ENCODE assay signal across 14 cellular contexts in genomic region chr19:12969292-12969988, GRCh38. TPM values are rescaled to one million over a fixed set of nuclear protein-coding genes. Genes with fewer than 3 reads are reported as not detected.
DNase-seq lines count a peak whose midpoint lies in the region; ATAC-seq and TF ChIP-seq lines count a peak whose summit lies in the region.
"Had no signal": no experiment of that assay in that cellular context is flagged by ENCODE, and none has a peak within 500 bp of the region (broad histone marks: within the 10 kb centered on the region; RNA-seq: fewer than 3 reads in every experiment).

Gene DAND5 (plus strand): TSS chr19:12969576. CDS start chr19:12969661, 85 bp downstream.

- no peak within 1 kb of the TSS for H3K9ac ChIP-seq in parathyroid adenoma
- H3K9ac ChIP-seq in PC-3 (ENCODE audit: low read length), result no peak within 1 kb of the TSS

- ATAC-seq in PC-3, result no peak
- ATAC-seq: activated CD4-positive, CD25-positive, alpha-beta regulatory T cell treated with anti-CD3 and anti-CD28 coated beads, Interleukin-2, amount 50 U/mL, for 24 hours; psoas muscle had no signal

- no TSS peak for BruUV-seq in PC-3 (replicated peaks; lab: Mats Ljungman, UMichigan)

- POLR2A ChIA-PET in RWPE1 (lab: Yijun Ruan, JAX; ENCODE audit: low non-redundant PET) (no interaction called here), PC-3 (lab: Charles Lee; ENCODE audit: unreplicated experiment) (no interaction called here)

- DNase-seq in GM03348 (ENCODE audit: low spot score) (peak; percentile 20), RWPE1 (ENCODE audit: low spot score) (no peak), globus pallidus (ENCODE audit: low spot score) (peak; percentile 48), NCI-H1048 (lab: John Stamatoyannopoulos, UW) (no peak), PC-3 (no peak)
- DNase-seq in activated CD8-positive, alpha-beta memory T cell treated with anti-CD3 and anti-CD28 coated beads for 24 hours, result no peak
- DNase-seq in stimulated activated naive CD4-positive, alpha-beta T cell treated with Interleukin-2 at 50 U/mL for 16 hours (lab: John Stamatoyannopoulos, UW), result no peak
- DNase-seq: AML-193, NCI-H1436 treated with DMSO at 0.1 percent for 48 hours, psoas muscle, SHP77 treated with DMSO at 0.1 percent for 48 hours, upper lobe of left lung had no signal

- CTCF ChIA-PET in RWPE1 (lab: Yijun Ruan, JAX) (interaction anchor here (0.7 to 1.4 kb wide), 2 partner anchors 8 to 209 kb away, joined by 3 to 9 read pairs; no protein-coding TSS in a partner anchor), PC-3 (lab: Charles Lee) (no interaction called here)

- no peaks in the 10 kb centered on the region for H3K9me2 ChIP-seq in PC-3 (replicated peaks; ENCODE audit: low read length)

- no peak for TF ChIP-seq CTCF in RWPE1 (conservative IDR thresholded peaks at IDR 0.05; ENCODE audit: low read depth)
- TF ChIP-seq CTCF in parathyroid adenoma (IDR thresholded peaks at IDR 0.05), result no peak
- TF ChIP-seq CTCF in PC-3 (conservative IDR thresholded peaks at IDR 0.05; ENCODE audit: low read depth, low read length), result no peak

- H4K20me1 ChIP-seq in PC-3 (ENCODE audit: low read length), result no peaks in the 10 kb centered on the region

- H3K4me3 ChIP-seq in parathyroid adenoma (ENCODE audit: low read depth, low read length), result no peak within 1 kb of the TSS
- H3K4me3 ChIP-seq in PC-3 (ENCODE audit: low read length), result no peak within 1 kb of the TSS
- H3K4me3 ChIP-seq: psoas muscle, upper lobe of left lung had no signal

- no peaks in the 10 kb centered on the region for H3F3A ChIP-seq in PC-3 (ENCODE audit: low read length, unreplicated experiment)

- H3K27ac ChIP-seq in RWPE1 (peak within 1 kb of the TSS; percentile 55), parathyroid adenoma (no peak within 1 kb of the TSS), PC-3 (ENCODE audit: low read length) (no peak within 1 kb of the TSS)
- H3K27ac ChIP-seq: psoas muscle, upper lobe of left lung had no signal

- peak within 1 kb of the TSS; percentile 68 for H2AFZ ChIP-seq in parathyroid adenoma
- no peak within 1 kb of the TSS for H2AFZ ChIP-seq in PC-3 (ENCODE audit: low read length)

- no peaks in the 10 kb centered on the region for H3K79me2 ChIP-seq in parathyroid adenoma
- no peaks in the 10 kb centered on the region for H3K79me2 ChIP-seq in PC-3 (ENCODE audit: low read length)

- H3K9me3 ChIP-seq in parathyroid adenoma (ENCODE audit: control insufficient read depth, low read length) (no peaks in the 10 kb centered on the region), PC-3 (ENCODE audit: low read length) (no peaks in the 10 kb centered on the region)
- H3K9me3 ChIP-seq: psoas muscle, upper lobe of left lung had no signal

- peak within 1 kb of the TSS; percentile 9 for H3K4me2 ChIP-seq in parathyroid adenoma (ENCODE audit: low read length)
- H3K4me2 ChIP-seq in PC-3 (ENCODE audit: low read length), result no peak within 1 kb of the TSS

- intact Hi-C loops in PC-3 (cut with micrococcal nuclease), result no loop called here

- H3K27me3 ChIP-seq in parathyroid adenoma (ENCODE audit: control insufficient read depth, insufficient read depth, low read length) (no peaks in the 10 kb centered on the region), PC-3 (ENCODE audit: low read length) (no peaks in the 10 kb centered on the region)
- H3K27me3 ChIP-seq: upper lobe of left lung had no signal

- H3K36me3 ChIP-seq in parathyroid adenoma (ENCODE audit: control insufficient read depth, insufficient read depth, low read length), result no peaks in the 10 kb centered on the region
- no peaks in the 10 kb centered on the region for H3K36me3 ChIP-seq in PC-3 (ENCODE audit: low read depth, low read length)
- H3K36me3 ChIP-seq: upper lobe of left lung had no signal

- H3K4me1 ChIP-seq in parathyroid adenoma, result peaks cover 5% of the 10 kb centered on the region
- H3K4me1 ChIP-seq in PC-3 (ENCODE audit: insufficient read depth, low read length), result peaks cover 3% of the 10 kb centered on the region; the same call in 1 of the 2 replicates
- H3K4me1 ChIP-seq: psoas muscle had no signal

RNA-seq across cellular contexts. Expression of gene DAND5, which starts in this region (rescaled TPM):
- 0.55 and 1.1 TPM in 2 replicates for total RNA-seq in PC-3 (2014; rRNA removed)
- total RNA-seq: upper lobe of left lung had no signal

Comparison
In these comparisons a context has a peak if more than half of its experiments do, and no peak if none do; other contexts are left out.
1. DNase-seq: peak in GM03348 (single experiment) and globus pallidus (single experiment); none in RWPE1 (single experiment), activated CD8-positive, alpha-beta memory T cell treated with anti-CD3 and anti-CD28 coated beads for 24 hours (single experiment), stimulated activated naive CD4-positive, alpha-beta T cell treated with Interleukin-2 at 50 U/mL for 16 hours (single experiment), NCI-H1048 (single experiment) and PC-3 (single experiment).